Comparison of ENCODE assay signal across 7 cellular contexts in the genomic region with DNA sequence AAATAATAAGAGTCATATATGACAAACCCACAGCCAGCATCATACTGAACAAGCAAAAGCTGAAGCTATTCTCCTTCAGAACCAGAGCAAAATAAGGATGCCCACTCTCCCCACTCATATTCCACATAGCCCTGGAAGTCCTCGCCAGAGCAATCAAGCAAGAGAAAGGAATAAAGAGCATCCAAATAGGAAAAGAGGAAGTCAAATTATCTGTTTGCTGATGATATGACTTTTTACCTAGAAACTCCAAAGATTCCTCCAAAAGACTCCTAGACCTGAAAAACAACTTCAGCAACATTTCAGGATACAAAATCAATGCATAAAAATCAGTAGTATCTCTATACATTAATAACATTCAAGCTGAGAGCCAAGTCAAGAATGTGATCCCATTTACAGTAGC.
"Had no signal": no experiment of that assay in that cellular context is flagged by ENCODE, and none has a peak within 500 bp of the region (broad histone marks: within the 10 kb centered on the region; RNA-seq: fewer than 3 reads in every experiment).

No MANE protein-coding gene starts in this region.

- H3K4me3 ChIP-seq: GM12878 had no signal

- DNase-seq: GDM1, GF-D8 had no signal

- FAIRE-seq: G401.6, GM12878, GM12892, GM18507, GM19239 had no signal

- ATAC-seq: GM12878 had no signal
